Comparison of ENCODE assay signal across 17 cellular contexts in the genomic region with DNA sequence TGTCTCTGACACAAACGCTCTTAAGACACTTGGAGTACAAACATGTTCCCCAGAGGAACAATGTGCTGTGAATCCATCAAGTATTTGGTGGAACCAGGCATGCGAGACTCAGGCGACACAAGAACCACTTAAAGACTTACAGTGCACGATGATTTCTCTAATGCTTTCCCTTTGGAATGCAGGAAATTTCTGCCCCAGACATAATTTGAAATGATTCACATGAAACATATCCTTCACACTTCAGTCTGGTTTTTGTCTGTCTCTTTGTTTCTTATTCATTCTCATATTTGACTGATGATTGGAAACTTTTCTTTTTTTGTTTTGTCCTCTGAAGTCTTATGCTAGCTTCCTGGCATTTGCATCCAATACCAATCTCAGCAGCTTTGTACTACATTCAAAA.
A peak's percentile ranks its signal among the peaks of the same experiment; 100 is the strongest.
DNase-seq lines count a peak whose midpoint lies in the region; ATAC-seq and TF ChIP-seq lines count a peak whose summit lies in the region.
"Had no signal": no experiment of that assay in that cellular context is flagged by ENCODE, and none has a peak within 500 bp of the region (broad histone marks: within the 10 kb centered on the region; RNA-seq: fewer than 3 reads in every experiment).

No MANE protein-coding gene starts in this region.

- peak overlapping the region; percentile 50; the same call in 1 of the 2 replicates for H3K9ac ChIP-seq in SK-N-SH

- TF ChIP-seq EP300 in SK-N-SH (IDR thresholded peaks at IDR 0.05; ENCODE audit: borderline replicate concordance in 1 of 2, low read depth in 1 of 2, low read length in 1 of 2), result peak; percentile 79 to 99

- no peaks in the 10 kb centered on the region for H3K27me3 ChIP-seq in SK-N-SH (ENCODE audit: insufficient read depth)
- H3K27me3 ChIP-seq: colonic mucosa had no signal

- H3K27ac ChIP-seq in SK-N-SH (ENCODE audit: low read depth in 2 of 2, low read length in 1 of 2), result peak overlapping the region; percentile 84 to 92
- H3K27ac ChIP-seq: colonic mucosa, epithelial cell of prostate had no signal

- TF ChIP-seq CTCF in SK-N-SH (IDR thresholded peaks at IDR 0.05), result no peak

- CTCF ChIA-PET in SK-N-SH (lab: Yijun Ruan, JAX), result interaction anchor here (1.8 kb wide), 1 partner anchor 15 kb away, joined by 4 read pairs; no protein-coding TSS in a partner anchor

- ATAC-seq in HG02642 (IDR thresholded peaks at IDR 0.05; ENCODE audit: poor library complexity, unreplicated experiment), result no peak
- ATAC-seq: activated T-cell treated with anti-CD3 and anti-CD28 coated beads, Interleukin-2, amount 50 U/mL, for 4 hours; left ventricle myocardium superior; natural killer cell had no signal

- H2AFZ ChIP-seq in SK-N-SH (ENCODE audit: low read depth), result peak overlapping the region; percentile 70

- H3K4me3 ChIP-seq in SK-N-SH (ENCODE audit: low read depth in 2 of 2, low read length in 1 of 2), result peak overlapping the region in 1 of 2 experiments; percentile 15; a peak in 2 of 4 replicates
- H3K4me3 ChIP-seq: colonic mucosa had no signal

- WGBS in SK-N-SH (ENCODE audit: low lambda C conversion rate), result 14% methylated on average over 4 of the region's 4 CpGs

- no peaks in the 10 kb centered on the region for H4K20me1 ChIP-seq in SK-N-SH (ENCODE audit: insufficient read depth)

- H3K4me2 ChIP-seq in SK-N-SH, result peak overlapping the region; percentile 49

- POLR2A ChIA-PET in SK-N-SH (lab: Yijun Ruan, JAX), result no interaction called here

- no peaks in the 10 kb centered on the region for H3K9me2 ChIP-seq in SK-N-SH

- H3K79me2 ChIP-seq in SK-N-SH (ENCODE audit: insufficient read depth), result no peaks in the 10 kb centered on the region

- DNase-seq in DMS79 treated with DMSO at 0.1 percent for 48 hours (lab: John Stamatoyannopoulos, UW), result peak; percentile 50
- no peak for DNase-seq in SK-N-SH
- DNase-seq in fibroblast of peridontal ligament (ENCODE audit: extremely low read depth), result peak; percentile 52
- peak; percentile 40 for DNase-seq in renal cortical epithelial cell (ENCODE audit: low read depth)
- DNase-seq in stimulated activated CD4-positive, alpha-beta T cell treated with anti-CD3 and anti-CD28 coated beads, Interleukin-4, amount 100 ng/mL, for 1 hour, result no peak
- no peak for DNase-seq in superior temporal gyrus (ENCODE audit: extremely low spot score)
- DNase-seq in erythroblast (lab: John Stamatoyannopoulos, UW), result no peak
- DNase-seq: activated T-cell treated with anti-CD3 and anti-CD28 coated beads, Interleukin-2, amount 50 U/mL, for 4 hours; colonic mucosa; DMS 273 treated with DMSO at 0.1 percent for 48 hours; H9; left ventricle myocardium superior; natural killer cell; NCI-H1092; stimulated activated CD4-positive, alpha-beta T cell treated with anti-CD3 and anti-CD28 coated beads, Interleukin-2, amount 100 ng/mL, for 48 hours had no signal

- TF ChIP-seq POLR2A in erythroblast (IDR thresholded peaks at IDR 0.05; ENCODE audit: low read length), result no peak

- peaks cover 0 to 26% of the 10 kb centered on the region in 2 experiments; a peak in 2 of 4 replicates for H3K4me1 ChIP-seq in SK-N-SH (ENCODE audit: control insufficient read depth in 1 of 2, insufficient read depth in 2 of 2, low read depth in 1 of 2, low read length in 1 of 2)
- H3K4me1 ChIP-seq: colonic mucosa had no signal

- H3F3A ChIP-seq in SK-N-SH (replicated peaks; ENCODE audit: insufficient read depth), result peaks cover 36% of the 10 kb centered on the region

- no peak for TF ChIP-seq RAD21 in SK-N-SH (IDR thresholded peaks at IDR 0.05; ENCODE audit: low read length)

- H3K36me3 ChIP-seq in SK-N-SH (replicated peaks in 1 of 2; ENCODE audit: control insufficient read depth in 1 of 2, insufficient read depth in 2 of 2, low read length in 1 of 2), result no peaks in the 10 kb centered on the region
- H3K36me3 ChIP-seq: colonic mucosa had no signal

- no peaks in the 10 kb centered on the region for H3K9me3 ChIP-seq in SK-N-SH
- H3K9me3 ChIP-seq: colonic mucosa had no signal

TF ChIP-seq in SK-N-SH, 30 proteins besides CTCF, POLR2A, EP300 and RAD21 (continues in another document):
- TF ChIP-seq MXI1 (IDR thresholded peaks at IDR 0.05; ENCODE audit: low read depth, low read length) (no peak), NRF1 (IDR thresholded peaks at IDR 0.05; ENCODE audit: low read depth, low read length) (no peak), RCOR1 (IDR thresholded peaks at IDR 0.05; ENCODE audit: low read length) (no peak), IRF3 (IDR thresholded peaks at IDR 0.05; ENCODE audit: low read depth, low read length) (no peak), NFIC (IDR thresholded peaks at IDR 0.05; ENCODE audit: borderline replicate concordance) (peak; percentile 83), TAF1 (IDR thresholded peaks at IDR 0.05; ENCODE audit: borderline replicate concordance, low read depth, low read length) (peak; percentile 39; the same call in 1 of the 2 replicates), GATA2 (CRISPR knock-in tag; IDR thresholded peaks at IDR 0.05) (no peak), RXRA (IDR thresholded peaks at IDR 0.05; ENCODE audit: borderline replicate concordance, low read depth) (peak; percentile 82; the same call in 1 of the 2 replicates), FOSL2 (IDR thresholded peaks at IDR 0.05; ENCODE audit: borderline replicate concordance, low read depth) (peak; percentile 90), SMC3 (IDR thresholded peaks at IDR 0.05; ENCODE audit: low read depth, low read length) (no peak), ZBTB33 (IDR thresholded peaks at IDR 0.05; ENCODE audit: borderline replicate concordance, low read depth) (peak; percentile 44; the same call in 1 of the 2 replicates), GABPA (IDR thresholded peaks at IDR 0.05; ENCODE audit: low read depth) (no peak), ELF1 (IDR thresholded peaks at IDR 0.05) (no peak), POLR2AphosphoS5 (IDR thresholded peaks at IDR 0.05; ENCODE audit: low read depth, low read length) (peak; percentile 78; the same call in 1 of the 2 replicates), FOXM1 (IDR thresholded peaks at IDR 0.05; ENCODE audit: low read depth) (peak; percentile 94), FOXJ3 (CRISPR knock-in tag; IDR thresholded peaks at IDR 0.05) (no peak), JUND (IDR thresholded peaks at IDR 0.05) (peak; percentile 97), YY1 (IDR thresholded peaks at IDR 0.05; ENCODE audit: low read depth) (peak; percentile 52; the same call in 1 of the 2 replicates), TEAD4 (IDR thresholded peaks at IDR 0.05; ENCODE audit: borderline replicate concordance, insufficient read depth) (peak; percentile 96), TCF12 (IDR thresholded peaks at IDR 0.05) (peak; percentile 99), RFX5 (IDR thresholded peaks at IDR 0.05; ENCODE audit: low read length) (no peak), EZH2phosphoT487 (IDR thresholded peaks at IDR 0.05; ENCODE audit: borderline replicate concordance, low read depth) (no peak), SIN3A (IDR thresholded peaks at IDR 0.05; ENCODE audit: borderline replicate concordance, low read depth, low read length) (no peak), CHD2 (IDR thresholded peaks at IDR 0.05; ENCODE audit: low read length, partially characterized antibody) (no peak)
- TF ChIP-seq, protein P1, sequence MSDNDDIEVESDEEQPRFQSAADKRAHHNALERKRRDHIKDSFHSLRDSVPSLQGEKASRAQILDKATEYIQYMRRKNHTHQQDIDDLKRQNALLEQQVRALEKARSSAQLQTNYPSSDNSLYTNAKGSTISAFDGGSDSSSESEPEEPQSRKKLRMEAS (IDR thresholded peaks at IDR 0.05; ENCODE audit: low read depth), result peak; percentile 81
- TF ChIP-seq, protein P2, sequence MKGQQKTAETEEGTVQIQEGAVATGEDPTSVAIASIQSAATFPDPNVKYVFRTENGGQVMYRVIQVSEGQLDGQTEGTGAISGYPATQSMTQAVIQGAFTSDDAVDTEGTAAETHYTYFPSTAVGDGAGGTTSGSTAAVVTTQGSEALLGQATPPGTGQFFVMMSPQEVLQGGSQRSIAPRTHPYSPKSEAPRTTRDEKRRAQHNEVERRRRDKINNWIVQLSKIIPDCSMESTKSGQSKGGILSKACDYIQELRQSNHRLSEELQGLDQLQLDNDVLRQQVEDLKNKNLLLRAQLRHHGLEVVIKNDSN (IDR thresholded peaks at IDR 0.05; ENCODE audit: borderline replicate concordance, low read depth), result no peak
- TF ChIP-seq, protein P3, sequence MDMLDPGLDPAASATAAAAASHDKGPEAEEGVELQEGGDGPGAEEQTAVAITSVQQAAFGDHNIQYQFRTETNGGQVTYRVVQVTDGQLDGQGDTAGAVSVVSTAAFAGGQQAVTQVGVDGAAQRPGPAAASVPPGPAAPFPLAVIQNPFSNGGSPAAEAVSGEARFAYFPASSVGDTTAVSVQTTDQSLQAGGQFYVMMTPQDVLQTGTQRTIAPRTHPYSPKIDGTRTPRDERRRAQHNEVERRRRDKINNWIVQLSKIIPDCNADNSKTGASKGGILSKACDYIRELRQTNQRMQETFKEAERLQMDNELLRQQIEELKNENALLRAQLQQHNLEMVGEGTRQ (IDR thresholded peaks at IDR 0.05; ENCODE audit: borderline replicate concordance, low read depth, low read length), result no peak

Comparison
In these comparisons a context has a peak if more than half of its experiments do, and no peak if none do; other contexts are left out.
1. DNase-seq: peak in DMS79 treated with DMSO at 0.1 percent for 48 hours (single experiment), fibroblast of peridontal ligament (single experiment) and renal cortical epithelial cell (single experiment); none in SK-N-SH (single experiment), stimulated activated CD4-positive, alpha-beta T cell treated with anti-CD3 and anti-CD28 coated beads, Interleukin-4, amount 100 ng/mL, for 1 hour (single experiment), superior temporal gyrus (single experiment) and erythroblast (0 of 2).